In the genomic region with DNA sequence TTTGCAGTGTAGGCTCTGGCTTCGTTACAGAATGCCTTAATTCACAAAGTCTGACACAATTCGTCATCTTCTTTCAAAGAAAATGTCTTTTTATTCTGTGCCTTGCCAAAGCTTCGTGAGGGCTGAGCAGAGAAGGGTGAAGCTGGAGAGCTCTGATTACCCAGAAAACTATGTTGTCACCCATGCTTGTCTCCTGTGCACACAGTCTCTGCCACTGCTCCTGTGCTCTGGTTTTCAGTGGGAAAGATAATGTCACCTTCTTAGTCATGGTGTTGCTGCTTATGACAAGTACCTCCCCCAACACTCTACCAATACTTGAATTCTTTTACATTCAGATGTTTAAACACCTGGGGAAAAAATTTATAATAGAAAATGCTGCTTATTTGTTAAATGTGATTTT, we compare ENCODE assay signal across 26 cellular contexts.
DNase-seq lines count a peak whose midpoint lies in the region; ATAC-seq, FAIRE-seq and TF ChIP-seq lines count a peak whose summit lies in the region.
"Had no signal": no experiment of that assay in that cellular context is flagged by ENCODE, and none has a peak within 500 bp of the region (broad histone marks: within the 10 kb centered on the region; RNA-seq: fewer than 3 reads in every experiment).

No MANE protein-coding gene starts in this region.

- H3K79me2 ChIP-seq in K562 (ENCODE audit: control insufficient read depth, insufficient read depth, low read length): no peaks in the 10 kb centered on the region

- TF ChIP-seq POLR2A in K562 (conservative IDR thresholded peaks at IDR 0.05) (no peak), esophagus squamous epithelium (IDR thresholded peaks at IDR 0.05) (no peak)

- ATAC-seq in HG03565 (IDR thresholded peaks at IDR 0.05; ENCODE audit: unreplicated experiment) (peak; percentile 42), K562 (peak; percentile 69)
- ATAC-seq: Panc1 had no signal

- H3K4me1 ChIP-seq in K562 (replicated peaks in 1 of 2; ENCODE audit: control insufficient read depth in 2 of 2, insufficient read depth in 2 of 2, low read length in 2 of 2): no peaks in the 10 kb centered on the region
- no peaks in the 10 kb centered on the region for H3K4me1 ChIP-seq in esophagus squamous epithelium
- H3K4me1 ChIP-seq in kidney (ENCODE audit: control insufficient read depth in 1 of 2, insufficient read depth in 1 of 2, low read depth in 1 of 2, low read length in 2 of 2): no peaks in the 10 kb centered on the region
- H3K4me1 ChIP-seq: BLaER1 had no signal

- H3K27me3 ChIP-seq in K562 (ENCODE audit: control insufficient read depth in 2 of 2, insufficient read depth in 2 of 2, low read length in 2 of 2) (no peaks in the 10 kb centered on the region), esophagus squamous epithelium (no peaks in the 10 kb centered on the region)
- H3K27me3 ChIP-seq: BLaER1 had no signal

- TF ChIP-seq CTCF in GM12865 (IDR thresholded peaks at IDR 0.05; ENCODE audit: insufficient read depth, low read depth, low read length, missing control alignments) (no peak), K562 (IDR thresholded peaks at IDR 0.05 in 2 of 3, conservative IDR thresholded peaks at IDR 0.05 in 1 of 3; ENCODE audit: insufficient read depth in 2 of 3, low read depth in 1 of 3, low read length in 3 of 3) (no peak), nephron (IDR thresholded peaks at IDR 0.05; ENCODE audit: unreplicated experiment in 3 of 3) (no peak), esophagus squamous epithelium (IDR thresholded peaks at IDR 0.05) (no peak), kidney (IDR thresholded peaks at IDR 0.05; ENCODE audit: borderline replicate concordance, extremely low read depth, insufficient read depth) (no peak)

- no peak overlapping the region for H3K9ac ChIP-seq in K562 (ENCODE audit: insufficient read depth in 1 of 2, low read depth in 2 of 2, low read length in 2 of 2)
- H3K9ac ChIP-seq in kidney (ENCODE audit: low read length in 2 of 2): no peak overlapping the region
- H3K9ac ChIP-seq: BLaER1 had no signal

- TF ChIP-seq RAD21 in K562 (CRISPR knock-in tag; conservative IDR thresholded peaks at IDR 0.05 in 1 of 2, IDR thresholded peaks at IDR 0.05 in 1 of 2): no peak

- H3K4me3 Mint-ChIP-seq in nephron: no peak overlapping the region
- H3K4me3 Mint-ChIP-seq: CD4-positive, CD25-positive, alpha-beta regulatory T cell had no signal

- CTCF ChIA-PET in K562 (lab: Yijun Ruan, JAX; ENCODE audit: low intra/inter-chr PET ratio): no interaction called here

- H3K36me3 ChIP-seq in K562 (ENCODE audit: control insufficient read depth, insufficient read depth, low read length) (no peaks in the 10 kb centered on the region), esophagus squamous epithelium (no peaks in the 10 kb centered on the region), kidney (ENCODE audit: control insufficient read depth in 1 of 2, insufficient read depth in 2 of 2, low read length in 2 of 2) (no peaks in the 10 kb centered on the region)
- H3K36me3 ChIP-seq: BLaER1 had no signal

- H3K4me1 Mint-ChIP-seq in nephron: no peaks in the 10 kb centered on the region
- H3K4me1 Mint-ChIP-seq: CD4-positive, CD25-positive, alpha-beta regulatory T cell had no signal

- H3K27me3 Mint-ChIP-seq in nephron (ENCODE audit: low read depth): no peaks in the 10 kb centered on the region
- H3K27me3 Mint-ChIP-seq: CD4-positive, CD25-positive, alpha-beta regulatory T cell had no signal

- 2% methylated on average over 3 of the region's 3 CpGs for WGBS in K562 (ENCODE audit: insufficient coverage, low coverage, missing lambda C conversion rate)
- 17 to 27% methylated on average over 3 of the region's 3 CpGs for WGBS in esophagus squamous epithelium, 2 donors

- in situ Hi-C loops in K562 (cut with MboI): no loop called here

- no peaks in the 10 kb centered on the region for H3K9me3 Mint-ChIP-seq in nephron

- H3K27ac ChIP-seq in K562 (ENCODE audit: extremely low read depth, low read depth, low read length): no peak overlapping the region
- H3K27ac ChIP-seq in esophagus squamous epithelium: no peak overlapping the region
- no peak overlapping the region for H3K27ac ChIP-seq in kidney (ENCODE audit: low read depth in 2 of 2, low read length in 2 of 2)
- H3K27ac ChIP-seq: BLaER1, RWPE1 had no signal

- no peaks in the 10 kb centered on the region for H4K20me1 ChIP-seq in K562 (replicated peaks; ENCODE audit: control insufficient read depth, insufficient read depth, low read length)
- H4K20me1 ChIP-seq: BLaER1 had no signal

- H3K9me1 ChIP-seq in K562 (ENCODE audit: control insufficient read depth, insufficient read depth, low read length): no peaks in the 10 kb centered on the region

- intact Hi-C loops in K562 (cut with micrococcal nuclease) (no loop called here), esophagus squamous epithelium (cut with DNase I) (no loop called here), kidney (cut with DNase I) (no loop called here)

- H3K36me3 Mint-ChIP-seq in nephron (ENCODE audit: low read depth): no peaks in the 10 kb centered on the region
- H3K36me3 Mint-ChIP-seq: CD4-positive, CD25-positive, alpha-beta regulatory T cell had no signal

- no peak for FAIRE-seq in K562 (lab: Jason Lieb, UNC)
- FAIRE-seq in kidney (lab: Jason Lieb, UNC): no peak
- FAIRE-seq: D721Med, G401.6, GM12891, H54 had no signal

- POLR2A ChIA-PET in K562 (lab: Yijun Ruan, JAX): no interaction called here

- H3K4me3 ChIP-seq in GM12865 (ENCODE audit: low read depth, low read length): peak overlapping the region; percentile 44
- H3K4me3 ChIP-seq in K562: no peak overlapping the region
- no peak overlapping the region for H3K4me3 ChIP-seq in esophagus squamous epithelium
- H3K4me3 ChIP-seq in kidney (ENCODE audit: low read length in 2 of 2): no peak overlapping the region
- H3K4me3 ChIP-seq: BLaER1 had no signal

- H3K9me3 ChIP-seq in K562 (replicated peaks; ENCODE audit: control insufficient read depth, insufficient read depth, low read depth, low read length) (no peaks in the 10 kb centered on the region; the same call in 1 of the 2 replicates), esophagus squamous epithelium (no peaks in the 10 kb centered on the region), kidney (ENCODE audit: control insufficient read depth in 1 of 2, low read length in 2 of 2) (no peaks in the 10 kb centered on the region)
- H3K9me3 ChIP-seq: BLaER1 had no signal

- H2AFZ ChIP-seq in K562 (ENCODE audit: low read depth, low read length): no peak overlapping the region

- DNase-seq in GM12865 (ENCODE audit: low read depth): peak; percentile 72
- DNase-seq in K562 (ENCODE audit: extremely low read depth in 1 of 4, low spot score in 3 of 4): peak in 1 of 4 experiments; percentile 8
- DNase-seq in esophagus squamous epithelium (lab: John Stamatoyannopoulos, UW): no peak
- no peak for DNase-seq in stimulated activated CD4-positive, alpha-beta T cell treated with anti-CD3 and anti-CD28 coated beads, Interleukin-2, amount 100 ng/mL, for 24 hours
- no peak for DNase-seq in kidney
- DNase-seq: CD4-positive, CD25-positive, alpha-beta regulatory T cell; Kasumi-1; MV-4-11; NCI-H1105 treated with DMSO at 0.1 percent for 48 hours; NCI-H146; NCI-H1930; NCI-H446; NCI-H524 treated with DMSO at 0.1 percent for 48 hours; NCI-H82; NK-92 treated with Interleukin-12 subunit alpha and Interleukin-12 subunit beta, amount 100 ng/mL, for 24 hours; SHP77; T-helper 1 cell had no signal

- peak overlapping the region in 2 of 3 experiments; percentile 5 to 62 for H3K27ac Mint-ChIP-seq in nephron
- H3K27ac Mint-ChIP-seq: CD4-positive, CD25-positive, alpha-beta regulatory T cell had no signal

- H3K4me2 ChIP-seq in K562 (ENCODE audit: insufficient read depth, low read length): no peak overlapping the region
- H3K4me2 ChIP-seq: BLaER1 had no signal

- BruUV-seq in K562 (replicated peaks; lab: Mats Ljungman, UMichigan): no TSS peak

- TF ChIP-seq EP300 in K562 (IDR thresholded peaks at IDR 0.05; ENCODE audit: low read length): no peak

TF ChIP-seq in K562, 482 proteins besides CTCF, POLR2A, EP300 and RAD21:
- TF ChIP-seq GATAD2A (IDR thresholded peaks at IDR 0.05): no peak
- TF ChIP-seq, protein P1, sequence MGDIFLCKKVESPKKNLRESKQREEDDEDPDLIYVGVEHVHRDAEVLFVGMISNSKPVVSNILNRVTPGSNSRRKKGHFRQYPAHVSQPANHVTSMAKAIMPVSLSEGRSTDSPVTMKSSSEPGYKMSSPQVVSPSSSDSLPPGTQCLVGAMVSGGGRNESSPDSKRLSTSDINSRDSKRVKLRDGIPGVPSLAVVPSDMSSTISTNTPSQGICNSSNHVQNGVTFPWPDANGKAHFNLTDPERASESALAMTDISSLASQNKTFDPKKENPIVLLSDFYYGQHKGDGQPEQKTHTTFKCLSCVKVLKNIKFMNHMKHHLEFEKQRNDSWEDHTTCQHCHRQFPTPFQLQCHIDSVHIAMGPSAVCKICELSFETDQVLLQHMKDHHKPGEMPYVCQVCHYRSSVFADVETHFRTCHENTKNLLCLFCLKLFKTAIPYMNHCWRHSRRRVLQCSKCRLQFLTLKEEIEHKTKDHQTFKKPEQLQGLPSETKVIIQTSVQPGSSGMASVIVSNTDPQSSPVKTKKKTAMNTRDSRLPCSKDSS (IDR thresholded peaks at IDR 0.05; ENCODE audit: low read depth, partially characterized antibody): no peak
- TF ChIP-seq ARID3B (CRISPR knock-in tag; IDR thresholded peaks at IDR 0.05; ENCODE audit: borderline replicate concordance): no peak
- TF ChIP-seq CBFA2T3 (IDR thresholded peaks at IDR 0.05): peak; percentile 49
- peak; percentile 44 for TF ChIP-seq TAL1 (IDR thresholded peaks at IDR 0.05)
- 0 out of 2 replicates have a peak, but pooled peaks have one; percentile 15 for TF ChIP-seq FOSL1 (tag; conservative IDR thresholded peaks at IDR 0.05)
- 0 out of 2 replicates have a peak, but pooled peaks have one; percentile 15 for TF ChIP-seq ARID1B (IDR thresholded peaks at IDR 0.05)
